Comparison of ENCODE assay signal across 8 cellular contexts in genomic region chr3:197298341-197298857, GRCh38. TPM values are rescaled to one million over a fixed set of nuclear protein-coding genes. Genes with fewer than 3 reads are reported as not detected.
DNase-seq lines count a peak whose midpoint lies in the region; ATAC-seq and TF ChIP-seq lines count a peak whose summit lies in the region.

Gene DLG1, minus strand, starts transcription at chr3:197298612. Its CDS starts 1,408 bp downstream, at chr3:197297204.

- H3K9me3 ChIP-seq in left lung, result no peaks in the 10 kb centered on the region

- H3K27ac ChIP-seq in coronary artery (peak within 1 kb of the TSS; percentile 86 to 92), left lung (peak within 1 kb of the TSS; percentile 89)

- TF ChIP-seq CTCF in coronary artery (IDR thresholded peaks at IDR 0.05), result no peak
- TF ChIP-seq CTCF in left lung (IDR thresholded peaks at IDR 0.05), result no peak

- H3K27ac Mint-ChIP-seq in activated CD4-positive, alpha-beta T cell treated with anti-CD3 and anti-CD28 coated beads, Interleukin-2, amount 10 ng/mL, durations not matched to agents 24 days and 14 days, result peak within 1 kb of the TSS; percentile 98

- peaks cover 0 to 3% of the 10 kb centered on the region in 2 donors for H3K36me3 ChIP-seq in left lung

- H3K36me3 Mint-ChIP-seq in activated CD4-positive, alpha-beta T cell treated with anti-CD3 and anti-CD28 coated beads, Interleukin-2, amount 10 ng/mL, durations not matched to agents 24 days and 14 days (ENCODE audit: low read depth), result peaks cover 18% of the 10 kb centered on the region

- no peaks in the 10 kb centered on the region for H3K9me3 Mint-ChIP-seq in activated CD4-positive, alpha-beta T cell treated with anti-CD3 and anti-CD28 coated beads, Interleukin-2, amount 10 ng/mL, durations not matched to agents 24 days and 14 days

- peaks cover 29% of the 10 kb centered on the region for H3K27me3 Mint-ChIP-seq in activated CD4-positive, alpha-beta T cell treated with anti-CD3 and anti-CD28 coated beads, Interleukin-2, amount 10 ng/mL, durations not matched to agents 24 days and 14 days

- intact Hi-C loops in activated CD4-positive, alpha-beta T cell treated with anti-CD3 and anti-CD28 coated beads, Interleukin-2, amount 10 ng/mL, durations not matched to agents 24 days and 14 days (cut with micrococcal nuclease), result loop anchor here (5.0 kb wide), 1 partner anchor 159 kb away; no protein-coding TSS in a partner anchor
- intact Hi-C loops in left lung (cut with DNase I), result no loop called here

- ATAC-seq in HG03439 (IDR thresholded peaks at IDR 0.05; ENCODE audit: unreplicated experiment) (peak; percentile 48), left lung (peak; percentile 90)

- H3K4me3 ChIP-seq in coronary artery (peak within 1 kb of the TSS; percentile 95), left lung (peak within 1 kb of the TSS; percentile 85 to 93)

- H3K27me3 ChIP-seq in left lung, result peaks cover 0 to 6% of the 10 kb centered on the region in 2 donors

- DNase-seq in Ammon's horn (ENCODE audit: low spot score), result peak; percentile 81
- peak; percentile 82 for DNase-seq in GM19238 (ENCODE audit: insufficient read length, low spot score)
- peak; percentile 98 for DNase-seq in NCI-H510A treated with DMSO at 0.1 percent for 48 hours (lab: John Stamatoyannopoulos, UW)
- peak; percentile 91 for DNase-seq in activated CD4-positive, alpha-beta T cell treated with anti-CD3 and anti-CD28 coated beads, Interleukin-2, amount 10 ng/mL, durations not matched to agents 24 days and 14 days
- DNase-seq in coronary artery (ENCODE audit: low spot score), result peak; percentile 88
- DNase-seq in left lung, result peak; percentile 92 to 93
- peak; percentile 73 to 79 for DNase-seq in stimulated activated CD4-positive, alpha-beta T cell treated with anti-CD3 and anti-CD28 coated beads, Interleukin-2, amount 100 ng/mL, for 48 hours

- peaks cover 0 to 33% of the 10 kb centered on the region in 2 donors for H3K4me1 ChIP-seq in left lung

- peaks cover 24% of the 10 kb centered on the region for H3K4me1 Mint-ChIP-seq in activated CD4-positive, alpha-beta T cell treated with anti-CD3 and anti-CD28 coated beads, Interleukin-2, amount 10 ng/mL, durations not matched to agents 24 days and 14 days

- H3K4me3 Mint-ChIP-seq in activated CD4-positive, alpha-beta T cell treated with anti-CD3 and anti-CD28 coated beads, Interleukin-2, amount 10 ng/mL, durations not matched to agents 24 days and 14 days, result peak within 1 kb of the TSS; percentile 97

RNA-seq across cellular contexts. Expression of gene DLG1, which starts in this region (rescaled TPM):
- 81.1 and 84.1 TPM in 2 replicates for total RNA-seq in activated CD4-positive, alpha-beta T cell treated with anti-CD3 and anti-CD28 coated beads, Interleukin-2, amount 10 ng/mL, durations not matched to agents 24 days and 14 days
- total RNA-seq in left lung, result 10 to 100 TPM; 71.0 to 82.7 TPM

Comparison
In these comparisons a context has a peak if more than half of its experiments do, and no peak if none do; other contexts are left out.
1. Peak in every context shown above with its lines: DNase-seq, ATAC-seq, H3K4me3 ChIP-seq and H3K27ac ChIP-seq.